ENCODE assay signal across 22 cellular contexts in genomic region chr13:42981317-42981716, GRCh38. TPM values are rescaled to one million over a fixed set of nuclear protein-coding genes. Genes with fewer than 3 reads are reported as not detected.
DNase-seq lines count a peak whose midpoint lies in the region; ATAC-seq and TF ChIP-seq lines count a peak whose summit lies in the region.
"Had no signal": no experiment of that assay in that cellular context is flagged by ENCODE, and none has a peak within 500 bp of the region (broad histone marks: within the 10 kb centered on the region; RNA-seq: fewer than 3 reads in every experiment).

No MANE protein-coding gene starts in this region.

- TF ChIP-seq CTCF in AG09319 (IDR thresholded peaks at IDR 0.05; ENCODE audit: low read depth, low read length) (no peak), astrocyte of the spinal cord (IDR thresholded peaks at IDR 0.05; ENCODE audit: low read depth, low read length) (no peak), WTC11 (IDR thresholded peaks at IDR 0.05) (no peak), lower lobe of right lung (IDR thresholded peaks at IDR 0.05) (no peak)

- peaks cover 21% of the 10 kb centered on the region for H3K36me3 Mint-ChIP-seq in memory B cell
- peaks cover 7% of the 10 kb centered on the region for H3K36me3 Mint-ChIP-seq in WTC11

- in situ Hi-C loops in astrocyte of the spinal cord (cut with HindIII; ENCODE audit: low sequenced_read_pairs), result no loop called here

- ATAC-seq in memory B cell (ENCODE audit: low read depth) (no peak), WTC11 (no peak), GM21576 (IDR thresholded peaks at IDR 0.05; ENCODE audit: unreplicated experiment) (no peak), lower lobe of right lung (no peak)
- ATAC-seq: activated CD8-positive, alpha-beta memory T cell treated with anti-CD3 and anti-CD28 coated beads, Interleukin-2, amount 10 ng/mL, durations not matched to agents 7 days and 5 days had no signal

- H3K9ac ChIP-seq in HUES64 (ENCODE audit: low read depth, low read length), result no peak overlapping the region

- DNase-seq in AG09319 (ENCODE audit: extremely low read depth, low read depth) (peak; percentile 69), astrocyte of the spinal cord (ENCODE audit: low read depth, low spot score) (peak; percentile 64), memory B cell (ENCODE audit: low spot score in 2 of 2) (no peak), WTC11 (ENCODE audit: low spot score) (no peak), T1000 (lab: John Stamatoyannopoulos, UW) (no peak), lower lobe of right lung (no peak)
- DNase-seq: activated CD4-positive, alpha-beta T cell treated with anti-CD3 and anti-CD28 coated beads for 1 hour; activated CD8-positive, alpha-beta memory T cell treated with anti-CD3 and anti-CD28 coated beads, Interleukin-2, amount 10 ng/mL, durations not matched to agents 7 days and 5 days; amygdala; glutamatergic neuron; MV-4-11; NCI-H1930; NCI-H510A treated with DMSO at 0.1 percent for 48 hours; SHP77 treated with DMSO at 0.1 percent for 48 hours; stimulated activated naive CD4-positive, alpha-beta T cell; transverse colon had no signal

- no peak overlapping the region for H3K4me3 Mint-ChIP-seq in memory B cell
- H3K4me3 Mint-ChIP-seq in WTC11, result no peak overlapping the region
- H3K4me3 Mint-ChIP-seq: activated CD8-positive, alpha-beta memory T cell treated with anti-CD3 and anti-CD28 coated beads, Interleukin-2, amount 10 ng/mL, durations not matched to agents 7 days and 5 days; IgD-negative memory B cell; nephron had no signal

- no peaks in the 10 kb centered on the region for H3K27me3 Mint-ChIP-seq in memory B cell
- H3K27me3 Mint-ChIP-seq in WTC11 (ENCODE audit: low read depth), result no peaks in the 10 kb centered on the region
- H3K27me3 Mint-ChIP-seq: activated CD8-positive, alpha-beta memory T cell treated with anti-CD3 and anti-CD28 coated beads, Interleukin-2, amount 10 ng/mL, durations not matched to agents 7 days and 5 days; IgD-negative memory B cell had no signal

- peaks cover 34% of the 10 kb centered on the region for H3K4me1 Mint-ChIP-seq in memory B cell
- peaks cover 34% of the 10 kb centered on the region for H3K4me1 Mint-ChIP-seq in WTC11

- intact Hi-C loops in lower lobe of right lung (cut with DNase I), result no loop called here

- peaks cover 3% of the 10 kb centered on the region for H3K9me3 Mint-ChIP-seq in memory B cell
- H3K9me3 Mint-ChIP-seq in WTC11, result peaks cover 24% of the 10 kb centered on the region

- WGBS in HUES64, result 67% methylated on average over 3 of the region's 3 CpGs

- H3K4me1 ChIP-seq in HUES64 (ENCODE audit: insufficient read depth, low read length), result peaks cover 19% of the 10 kb centered on the region
- peaks cover 21% of the 10 kb centered on the region for H3K4me1 ChIP-seq in lower lobe of right lung
- H3K4me1 ChIP-seq: colonic mucosa had no signal

- H3K4me3 ChIP-seq in HUES64 (ENCODE audit: low read length) (no peak overlapping the region), astrocyte of the spinal cord (ENCODE audit: low read depth, low read length) (no peak overlapping the region), lower lobe of right lung (no peak overlapping the region)
- H3K4me3 ChIP-seq: colonic mucosa, transverse colon had no signal

- H3K9me3 ChIP-seq in HUES64 (ENCODE audit: insufficient read depth, low read depth, low read length), result 0 out of 2 replicates have a peak, but pooled peaks cover 4% of the 10 kb centered on the region
- no peaks in the 10 kb centered on the region for H3K9me3 ChIP-seq in lower lobe of right lung
- H3K9me3 ChIP-seq: colonic mucosa, transverse colon had no signal

- CTCF ChIA-PET in WTC11 (lab: Charles Lee), result no interaction called here

- H3K36me3 ChIP-seq in HUES64 (ENCODE audit: insufficient read depth, low read length), result no peaks in the 10 kb centered on the region
- H3K36me3 ChIP-seq in lower lobe of right lung, result no peaks in the 10 kb centered on the region
- H3K36me3 ChIP-seq: colonic mucosa, transverse colon had no signal

- POLR2A ChIA-PET in WTC11 (lab: Charles Lee), result no interaction called here

- H3K27ac ChIP-seq in HUES64 (ENCODE audit: low read depth, low read length) (peak overlapping the region; percentile 10; the same call in 1 of the 2 replicates), lower lobe of right lung (no peak overlapping the region)
- H3K27ac ChIP-seq: colonic mucosa, transverse colon had no signal

- H3K27ac Mint-ChIP-seq in memory B cell (peak overlapping the region; percentile 56), WTC11 (no peak overlapping the region)
- H3K27ac Mint-ChIP-seq: activated CD8-positive, alpha-beta memory T cell treated with anti-CD3 and anti-CD28 coated beads, Interleukin-2, amount 10 ng/mL, durations not matched to agents 7 days and 5 days had no signal

- H3K27me3 ChIP-seq in HUES64 (ENCODE audit: insufficient read depth, low read length) (no peaks in the 10 kb centered on the region), lower lobe of right lung (ENCODE audit: low read depth) (no peaks in the 10 kb centered on the region)
- H3K27me3 ChIP-seq: colonic mucosa, transverse colon had no signal

TF ChIP-seq in WTC11, 78 proteins besides CTCF, POLR2A, EP300 and RAD21 (continues in another document):
- TF ChIP-seq ATF2 (CRISPR knock-in tag; IDR thresholded peaks at IDR 0.05; ENCODE audit: borderline replicate concordance, low read depth) (no peak), TEAD1 (CRISPR knock-in tag; IDR thresholded peaks at IDR 0.05) (no peak), E2F1 (CRISPR knock-in tag; IDR thresholded peaks at IDR 0.05) (no peak), IRF1 (CRISPR knock-in tag; IDR thresholded peaks at IDR 0.05) (no peak), ZNF512 (CRISPR knock-in tag; IDR thresholded peaks at IDR 0.05; ENCODE audit: borderline replicate concordance) (no peak), ZBTB43 (CRISPR knock-in tag; IDR thresholded peaks at IDR 0.05) (no peak), IRF2 (CRISPR knock-in tag; IDR thresholded peaks at IDR 0.05; ENCODE audit: borderline replicate concordance, low read depth) (no peak), PRRX2 (CRISPR knock-in tag; IDR thresholded peaks at IDR 0.05) (no peak), USF1 (CRISPR knock-in tag; IDR thresholded peaks at IDR 0.05) (no peak)

RNA-seq across cellular contexts. Expression of gene EPSTI1, which starts 10.7 kb away (rescaled TPM):
- polyA plus RNA-seq in HUES64 (2013, experiment 1 of 2), result 0.60 TPM
- 1.1 TPM for polyA plus RNA-seq in HUES64 (2013, experiment 2 of 2)
- total RNA-seq in WTC11 (2021) (0.37 to 2.1 TPM (median 0.73 TPM) in 3 replicates), lower lobe of right lung (38.6 TPM)
- total RNA-seq: A673 had no signal

RNA-seq across cellular contexts. Expression of gene DNAJC15, which starts 42.1 kb away (rescaled TPM):
- polyA plus RNA-seq in HUES64 (2013, experiment 1 of 2), result 19.1 TPM
- 22.1 TPM for polyA plus RNA-seq in HUES64 (2013, experiment 2 of 2)
- total RNA-seq in WTC11 (2021) (12.2 to 15.6 TPM (median 13.5 TPM) in 3 replicates), lower lobe of right lung (17.0 TPM)

Comparison
In these comparisons a context has a peak if more than half of its experiments do, and no peak if none do; other contexts are left out.
1. DNase-seq: peak in AG09319 (single experiment) and astrocyte of the spinal cord (single experiment); none in memory B cell (0 of 2), WTC11 (single experiment), T1000 (single experiment) and lower lobe of right lung (single experiment).
2. RNA of gene EPSTI1, which starts 10.7 kb away (total RNA-seq): 38.6 TPM in lower lobe of right lung (single experiment); 0.37 to 2.1 TPM in WTC11; every median in the first group is over 10 times any median in the second.